2 cellular contexts compared by ENCODE assay signal in genomic region chr2:176149484-176150337, GRCh38.
TF ChIP-seq lines count a peak whose summit lies in the region.

No MANE protein-coding gene starts in this region.

TF ChIP-seq in HepG2, 621 proteins besides CTCF, POLR2A, EP300 and RAD21 (continues in another document):
- TF ChIP-seq SP140L (CRISPR knock-in tag; IDR thresholded peaks at IDR 0.05; ENCODE audit: borderline replicate concordance) (no peak), AKNA (CRISPR knock-in tag; IDR thresholded peaks at IDR 0.05; ENCODE audit: borderline replicate concordance) (no peak), SALL1 (CRISPR knock-in tag; IDR thresholded peaks at IDR 0.05) (peak; percentile 10; the same call in 1 of the 2 replicates), HNRNPL (IDR thresholded peaks at IDR 0.05; ENCODE audit: low read depth, low read length) (no peak), ZNF572 (CRISPR knock-in tag; IDR thresholded peaks at IDR 0.05) (0 out of 2 replicates have a peak, but pooled peaks have one; percentile 23), NRL (CRISPR knock-in tag; IDR thresholded peaks at IDR 0.05; ENCODE audit: borderline replicate concordance) (0 out of 2 replicates have a peak, but pooled peaks have one; percentile 20), CBX2 (IDR thresholded peaks at IDR 0.05; ENCODE audit: low read depth, low read length) (peak; percentile 78), CBX2 (CRISPR knock-in tag; IDR thresholded peaks at IDR 0.05; ENCODE audit: low read depth) (no peak), CEBPZ (IDR thresholded peaks at IDR 0.05; ENCODE audit: low read length) (no peak), SRSF4 (IDR thresholded peaks at IDR 0.05; ENCODE audit: low read depth, low read length, poor library complexity, severe bottlenecking) (no peak), TAF1 (CRISPR knock-in tag; IDR thresholded peaks at IDR 0.05) (no peak), GABPA (IDR thresholded peaks at IDR 0.05; ENCODE audit: low read depth, low read length) (no peak), GABPA (CRISPR knock-in tag; IDR thresholded peaks at IDR 0.05; ENCODE audit: low read depth) (no peak), HINFP (CRISPR knock-in tag; IDR thresholded peaks at IDR 0.05; ENCODE audit: low read depth) (no peak), ZNF446 (CRISPR knock-in tag; IDR thresholded peaks at IDR 0.05) (no peak), ZNF234 (CRISPR knock-in tag; conservative IDR thresholded peaks at IDR 0.05) (no peak), ZNF563 (CRISPR knock-in tag; IDR thresholded peaks at IDR 0.05) (no peak)

TF ChIP-seq in neural cell, 6 proteins besides CTCF, POLR2A, EP300 and RAD21:
- TF ChIP-seq EZH2 (IDR thresholded peaks at IDR 0.05; ENCODE audit: borderline replicate concordance, insufficient read depth, low read length, poor library complexity, severe bottlenecking) (peak; percentile 25), TAF1 (IDR thresholded peaks at IDR 0.05; ENCODE audit: low read depth) (no peak), POLR2AphosphoS5 (IDR thresholded peaks at IDR 0.05) (no peak)
TF ChIP-seq in neural cell: peak in this region for 1.
